ENCODE assay signal across 13 cellular contexts in the genomic region with DNA sequence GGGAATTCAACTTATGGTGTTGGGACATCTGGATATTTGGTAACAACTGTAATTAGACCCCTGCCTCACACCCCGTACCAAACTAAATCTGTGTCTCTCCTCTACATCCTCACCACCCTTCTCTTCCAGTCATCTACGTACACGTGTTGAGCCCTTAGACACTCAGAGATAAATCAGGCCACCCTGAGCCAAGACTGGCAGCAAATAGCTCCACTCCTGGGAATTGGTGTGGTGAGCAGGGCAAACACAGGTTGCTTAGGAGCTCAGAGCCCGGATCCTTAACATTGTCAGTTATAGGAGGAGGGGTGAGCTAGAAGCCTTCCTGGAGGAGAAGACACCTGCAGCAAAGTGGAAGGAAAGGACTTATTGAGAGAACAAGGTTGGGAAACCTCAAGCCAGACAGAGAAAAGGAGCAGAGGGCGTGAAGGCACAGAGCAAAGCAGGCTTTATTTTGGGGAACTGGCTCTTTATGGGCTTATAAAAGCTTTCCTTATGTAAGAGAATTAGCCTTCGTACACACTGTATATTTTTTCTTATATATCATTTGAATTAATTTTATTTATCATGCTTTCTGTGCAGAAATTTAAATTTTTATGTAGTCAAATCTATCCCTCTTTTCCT. TPM values are rescaled to one million over a fixed set of nuclear protein-coding genes. Genes with fewer than 3 reads are reported as not detected.
"Had no signal": no experiment of that assay in that cellular context is flagged by ENCODE, and none has a peak within 500 bp of the region (broad histone marks: within the 10 kb centered on the region; RNA-seq: fewer than 3 reads in every experiment).

No MANE protein-coding gene starts in this region.

- H3K36me3 ChIP-seq: ascending aorta, cardiac muscle cell, colonic mucosa, right atrium auricular region, thyroid gland had no signal

- H3K27ac ChIP-seq: ascending aorta, cardiac muscle cell, colonic mucosa, foreskin keratinocyte, right atrium auricular region, skin epidermis, thyroid gland had no signal

- H3K27ac Mint-ChIP-seq: activated CD4-positive, alpha-beta memory T cell treated with anti-CD3 and anti-CD28 coated beads, Interleukin-2, amount 10 ng/mL, durations not matched to agents 7 days and 5 days; activated T-cell treated with anti-CD3 and anti-CD28 coated beads, Interleukin-2, amount 50 U/mL, for 72 hours; naive thymus-derived CD4-positive, alpha-beta T cell had no signal

- H3K36me3 Mint-ChIP-seq: naive thymus-derived CD4-positive, alpha-beta T cell had no signal

- DNase-seq: activated CD4-positive, alpha-beta memory T cell treated with anti-CD3 and anti-CD28 coated beads, Interleukin-2, amount 10 ng/mL, durations not matched to agents 7 days and 5 days; activated CD8-positive, alpha-beta memory T cell treated with anti-CD3 and anti-CD28 coated beads, Interleukin-2, amount 50 U/mL, for 4 hours; activated T-cell treated with anti-CD3 and anti-CD28 coated beads, Interleukin-2, amount 50 U/mL, for 72 hours; colonic mucosa; foreskin keratinocyte; left colon; mammary epithelial cell; naive thymus-derived CD4-positive, alpha-beta T cell; thyroid gland had no signal

- H3K9me3 ChIP-seq: ascending aorta, colonic mucosa, right atrium auricular region, thyroid gland had no signal

- H3K27me3 ChIP-seq: ascending aorta, cardiac muscle cell, colonic mucosa, foreskin keratinocyte, right atrium auricular region, thyroid gland had no signal

- H3K4me1 ChIP-seq: ascending aorta, colonic mucosa had no signal

- H3K27me3 Mint-ChIP-seq: activated CD4-positive, alpha-beta memory T cell treated with anti-CD3 and anti-CD28 coated beads, Interleukin-2, amount 10 ng/mL, durations not matched to agents 7 days and 5 days had no signal

- H3K9me3 Mint-ChIP-seq: activated CD4-positive, alpha-beta memory T cell treated with anti-CD3 and anti-CD28 coated beads, Interleukin-2, amount 10 ng/mL, durations not matched to agents 7 days and 5 days; activated T-cell treated with anti-CD3 and anti-CD28 coated beads, Interleukin-2, amount 50 U/mL, for 72 hours; naive thymus-derived CD4-positive, alpha-beta T cell had no signal

- ATAC-seq: activated T-cell treated with anti-CD3 and anti-CD28 coated beads, Interleukin-2, amount 50 U/mL, for 72 hours; foreskin keratinocyte; left colon; naive thymus-derived CD4-positive, alpha-beta T cell had no signal

- H3K4me3 Mint-ChIP-seq: activated CD4-positive, alpha-beta memory T cell treated with anti-CD3 and anti-CD28 coated beads, Interleukin-2, amount 10 ng/mL, durations not matched to agents 7 days and 5 days; activated T-cell treated with anti-CD3 and anti-CD28 coated beads, Interleukin-2, amount 50 U/mL, for 72 hours; naive thymus-derived CD4-positive, alpha-beta T cell had no signal

- H3K4me3 ChIP-seq: ascending aorta, cardiac muscle cell, colonic mucosa, right atrium auricular region, skin epidermis, thyroid gland had no signal

RNA-seq across cellular contexts. Expression of gene KLHL35, which starts 36.9 kb away (rescaled TPM):
- total RNA-seq: ascending aorta had no signal
